Comparison of ENCODE assay signal across 16 cellular contexts in the genomic region with DNA sequence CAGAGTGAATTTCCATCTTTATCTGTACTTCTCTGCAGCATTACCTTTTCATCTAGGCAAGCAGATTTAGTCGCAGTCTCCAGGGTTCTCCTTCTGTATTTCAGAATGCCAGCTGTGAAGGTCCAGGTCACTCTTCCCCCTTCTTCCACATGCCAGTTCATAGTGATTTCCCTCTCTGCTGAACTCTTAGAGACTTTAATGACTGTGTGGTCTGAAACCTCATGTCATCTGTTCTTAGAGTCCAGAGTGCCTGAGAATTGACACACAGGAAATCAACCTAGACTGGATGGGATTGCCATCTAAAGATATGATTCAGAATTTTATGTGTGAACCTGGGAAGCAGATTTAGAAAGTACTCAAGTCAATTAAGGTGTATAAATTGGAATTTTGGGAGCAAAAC.
"Had no signal": no experiment of that assay in that cellular context is flagged by ENCODE, and none has a peak within 500 bp of the region (broad histone marks: within the 10 kb centered on the region; RNA-seq: fewer than 3 reads in every experiment).

No MANE protein-coding gene starts in this region.

- DNase-seq: effector memory CD8-positive, alpha-beta T cell; esophagus squamous epithelium; foreskin fibroblast; glutamatergic neuron; islet precursor cell; mammary epithelial cell; naive B cell; nucleus accumbens; ovary; right cardiac atrium; stimulated activated CD4-positive, alpha-beta T cell treated with anti-CD3 and anti-CD28 coated beads, Interleukin-2, amount 100 ng/mL, for 48 hours; stimulated activated naive CD4-positive, alpha-beta T cell treated with Interleukin-2 at 50 U/mL for 16 hours; trophoblast cell had no signal

- ATAC-seq: effector memory CD8-positive, alpha-beta T cell; gastroesophageal sphincter; left lobe of liver; right cardiac atrium had no signal

- H3K27me3 ChIP-seq: gastroesophageal sphincter, ovary had no signal

- H3K36me3 ChIP-seq: esophagus squamous epithelium, gastroesophageal sphincter, ovary had no signal

- H3K4me2 ChIP-seq: smooth muscle cell had no signal

- H3K4me3 ChIP-seq: esophagus squamous epithelium, gastroesophageal sphincter, ovary, smooth muscle cell had no signal

- H3K27ac ChIP-seq: esophagus squamous epithelium, gastroesophageal sphincter, ovary had no signal

- H3K9me3 ChIP-seq: esophagus squamous epithelium, gastroesophageal sphincter, ovary had no signal
